19 cellular contexts compared by ENCODE assay signal in the genomic region with DNA sequence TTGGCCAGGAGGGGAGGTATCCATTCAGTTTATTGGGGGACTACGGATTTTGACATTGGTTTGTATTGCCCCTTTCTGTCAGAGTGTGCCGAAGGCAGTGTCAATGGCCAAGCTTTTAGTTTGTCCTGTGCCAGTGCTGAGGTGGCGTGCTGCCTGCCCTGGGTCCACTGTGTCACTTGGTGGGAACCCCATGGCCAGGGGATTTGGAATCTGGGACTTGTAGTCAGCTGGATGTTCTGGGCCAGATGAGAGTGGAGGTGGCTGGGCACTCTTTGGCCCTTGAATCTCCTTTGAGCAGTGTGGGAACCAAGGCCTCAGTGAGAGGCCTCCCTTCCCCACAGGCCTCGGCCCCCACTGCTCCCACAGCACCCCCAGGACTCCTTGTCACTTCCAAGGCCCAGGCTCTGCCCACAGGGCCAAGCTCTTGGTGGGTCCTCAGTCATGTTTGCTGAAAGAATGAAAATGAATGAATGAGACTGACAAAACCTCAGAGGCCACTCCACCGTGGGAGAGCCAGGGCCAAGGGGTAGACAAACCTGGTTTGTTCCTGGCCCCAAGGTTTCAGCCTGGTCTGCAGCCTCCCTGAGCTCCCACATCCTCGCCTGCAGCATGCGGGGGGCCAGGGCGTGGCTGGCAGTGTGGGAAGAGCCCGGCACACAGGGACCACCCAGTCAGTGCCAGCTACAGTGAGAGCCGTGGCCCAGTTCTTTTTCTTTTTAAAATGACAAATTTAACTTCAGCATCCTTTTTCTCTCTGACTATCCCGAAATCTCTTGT.
DNase-seq lines count a peak whose midpoint lies in the region; ATAC-seq and TF ChIP-seq lines count a peak whose summit lies in the region.
"Had no signal": no experiment of that assay in that cellular context is flagged by ENCODE, and none has a peak within 500 bp of the region (broad histone marks: within the 10 kb centered on the region; RNA-seq: fewer than 3 reads in every experiment).

No MANE protein-coding gene starts in this region.

- H3K27me3 Mint-ChIP-seq in osteocyte (ENCODE audit: unreplicated experiment) = no peaks in the 10 kb centered on the region
- peaks cover 26% of the 10 kb centered on the region for H3K27me3 Mint-ChIP-seq in type B pancreatic cell
- H3K27me3 Mint-ChIP-seq in activated T-helper 1 cell treated with anti-CD3 and anti-CD28 coated beads, Interleukin-12 subunit alpha, Interleukin-12 subunit beta, Interleukin-2, Interleukin-4 antibody, amounts not matched to agents 30 ng/mL and 10 ng/mL and 1 ng/mL, durations not matched to agents 14 hours and 24 hours and 36 hours (ENCODE audit: insufficient read depth) = peaks cover 11% of the 10 kb centered on the region

- H3K4me3 Mint-ChIP-seq in osteocyte (ENCODE audit: unreplicated experiment) (no peak overlapping the region), type B pancreatic cell (no peak overlapping the region)
- H3K4me3 Mint-ChIP-seq in activated T-helper 1 cell treated with anti-CD3 and anti-CD28 coated beads, Interleukin-12 subunit alpha, Interleukin-12 subunit beta, Interleukin-2, Interleukin-4 antibody, amounts not matched to agents 30 ng/mL and 10 ng/mL and 1 ng/mL, durations not matched to agents 14 hours and 24 hours and 36 hours = no peak overlapping the region
- H3K4me3 Mint-ChIP-seq: HFFc6 had no signal

- H3K4me3 ChIP-seq in hepatocyte = no peak overlapping the region
- H3K4me3 ChIP-seq: MG63 had no signal

- no peaks in the 10 kb centered on the region for H4K20me1 ChIP-seq in hepatocyte (ENCODE audit: insufficient read depth, poor library complexity, severe bottlenecking)

- H3K36me3 Mint-ChIP-seq in osteocyte (ENCODE audit: unreplicated experiment) (no peaks in the 10 kb centered on the region), type B pancreatic cell (no peaks in the 10 kb centered on the region)
- no peaks in the 10 kb centered on the region for H3K36me3 Mint-ChIP-seq in activated T-helper 1 cell treated with anti-CD3 and anti-CD28 coated beads, Interleukin-12 subunit alpha, Interleukin-12 subunit beta, Interleukin-2, Interleukin-4 antibody, amounts not matched to agents 30 ng/mL and 10 ng/mL and 1 ng/mL, durations not matched to agents 14 hours and 24 hours and 36 hours (ENCODE audit: low read depth)

- H3K4me2 ChIP-seq in hepatocyte = no peak overlapping the region

- H3K27ac ChIP-seq in caudate nucleus (ENCODE audit: low read depth, low read length) = no peak overlapping the region
- no peak overlapping the region for H3K27ac ChIP-seq in hepatocyte

- H3K27ac Mint-ChIP-seq in osteocyte (ENCODE audit: unreplicated experiment) (no peak overlapping the region), type B pancreatic cell (no peak overlapping the region)
- no peak overlapping the region for H3K27ac Mint-ChIP-seq in activated T-helper 1 cell treated with anti-CD3 and anti-CD28 coated beads, Interleukin-12 subunit alpha, Interleukin-12 subunit beta, Interleukin-2, Interleukin-4 antibody, amounts not matched to agents 30 ng/mL and 10 ng/mL and 1 ng/mL, durations not matched to agents 14 hours and 24 hours and 36 hours
- H3K27ac Mint-ChIP-seq: HFFc6 had no signal

- H3K4me1 Mint-ChIP-seq in osteocyte (ENCODE audit: unreplicated experiment) = no peaks in the 10 kb centered on the region
- H3K4me1 Mint-ChIP-seq in type B pancreatic cell (ENCODE audit: unreplicated experiment) = peaks cover 15% of the 10 kb centered on the region
- no peaks in the 10 kb centered on the region for H3K4me1 Mint-ChIP-seq in activated T-helper 1 cell treated with anti-CD3 and anti-CD28 coated beads, Interleukin-12 subunit alpha, Interleukin-12 subunit beta, Interleukin-2, Interleukin-4 antibody, amounts not matched to agents 30 ng/mL and 10 ng/mL and 1 ng/mL, durations not matched to agents 14 hours and 24 hours and 36 hours (ENCODE audit: low read depth)

- H2AFZ ChIP-seq in hepatocyte = no peak overlapping the region

- no peaks in the 10 kb centered on the region for H3K36me3 ChIP-seq in hepatocyte (replicated peaks; ENCODE audit: insufficient read depth, low read depth)
- H3K36me3 ChIP-seq: MG63 had no signal

- H3K9me3 Mint-ChIP-seq in osteocyte (ENCODE audit: unreplicated experiment) (no peaks in the 10 kb centered on the region), type B pancreatic cell (no peaks in the 10 kb centered on the region)
- H3K9me3 Mint-ChIP-seq in activated T-helper 1 cell treated with anti-CD3 and anti-CD28 coated beads, Interleukin-12 subunit alpha, Interleukin-12 subunit beta, Interleukin-2, Interleukin-4 antibody, amounts not matched to agents 30 ng/mL and 10 ng/mL and 1 ng/mL, durations not matched to agents 14 hours and 24 hours and 36 hours = no peaks in the 10 kb centered on the region

- H3K79me2 ChIP-seq in hepatocyte = no peaks in the 10 kb centered on the region

- H3K9me2 ChIP-seq in hepatocyte (replicated peaks; ENCODE audit: insufficient read depth) = no peaks in the 10 kb centered on the region

- H3K9me3 ChIP-seq in hepatocyte (ENCODE audit: low read depth) = no peaks in the 10 kb centered on the region
- H3K9me3 ChIP-seq: MG63 had no signal

- no peaks in the 10 kb centered on the region for H3K4me1 ChIP-seq in hepatocyte (ENCODE audit: insufficient read depth)

- ATAC-seq in left cardiac atrium = no peak
- ATAC-seq: Panc1, Right ventricle myocardium inferior had no signal

- TF ChIP-seq CTCF in osteocyte (IDR thresholded peaks at IDR 0.05) (no peak), type B pancreatic cell (conservative IDR thresholded peaks at IDR 0.05) (no peak), hepatocyte (IDR thresholded peaks at IDR 0.05; ENCODE audit: poor library complexity) (no peak)

- peaks cover 10% of the 10 kb centered on the region for H3K27me3 ChIP-seq in hepatocyte
- H3K27me3 ChIP-seq: MG63 had no signal

- DNase-seq in cardiac septum (ENCODE audit: low spot score) (peak; percentile 38), left cardiac atrium (no peak), islet precursor cell (peak; percentile 42), osteocyte (ENCODE audit: extremely low spot score, unreplicated experiment) (peak; percentile 80), type B pancreatic cell (ENCODE audit: extremely low spot score, unreplicated experiment) (peak; percentile 62), caudate nucleus (lab: John Stamatoyannopoulos, UW) (no peak), hepatocyte (ENCODE audit: low spot score) (no peak)
- no peak for DNase-seq in activated T-helper 1 cell treated with anti-CD3 and anti-CD28 coated beads, Interleukin-12 subunit alpha, Interleukin-12 subunit beta, Interleukin-2, Interleukin-4 antibody, amounts not matched to agents 30 ng/mL and 10 ng/mL and 1 ng/mL, durations not matched to agents 14 hours and 24 hours and 36 hours (ENCODE audit: low spot score)
- DNase-seq: COR-L47, GF-D8, HFFc6, Karpas-422, MG63, NCI-H1092 treated with DMSO at 0.1 percent for 48 hours, NCI-H1694, NCI-H226, NCI-H524 treated with DMSO at 0.1 percent for 48 hours had no signal

- intact Hi-C loops in cardiac septum (cut with DNase I) = no loop called here
- intact Hi-C loops in left cardiac atrium (cut with DNase I) = no loop called here
- intact Hi-C loops in activated T-helper 1 cell treated with anti-CD3 and anti-CD28 coated beads, Interleukin-12 subunit alpha, Interleukin-12 subunit beta, Interleukin-2, Interleukin-4 antibody, amounts not matched to agents 30 ng/mL and 10 ng/mL and 1 ng/mL, durations not matched to agents 14 hours and 24 hours and 36 hours (cut with micrococcal nuclease) = no loop called here

- 79% methylated on average over 11 of the region's 11 CpGs for WGBS in hepatocyte (ENCODE audit: low lambda C conversion rate, missing lambda C conversion rate)

Comparison
In these comparisons a context has a peak if more than half of its experiments do, and no peak if none do; other contexts are left out.
1. DNase-seq: peak in cardiac septum (single experiment), islet precursor cell (single experiment), osteocyte (single experiment) and type B pancreatic cell (single experiment); none in left cardiac atrium (single experiment), caudate nucleus (0 of 61), activated T-helper 1 cell treated with anti-CD3 and anti-CD28 coated beads, Interleukin-12 subunit alpha, Interleukin-12 subunit beta, Interleukin-2, Interleukin-4 antibody, amounts not matched to agents 30 ng/mL and 10 ng/mL and 1 ng/mL, durations not matched to agents 14 hours and 24 hours and 36 hours (single experiment) and hepatocyte (single experiment).